Comparison of ENCODE assay signal across 28 cellular contexts in the genomic region with DNA sequence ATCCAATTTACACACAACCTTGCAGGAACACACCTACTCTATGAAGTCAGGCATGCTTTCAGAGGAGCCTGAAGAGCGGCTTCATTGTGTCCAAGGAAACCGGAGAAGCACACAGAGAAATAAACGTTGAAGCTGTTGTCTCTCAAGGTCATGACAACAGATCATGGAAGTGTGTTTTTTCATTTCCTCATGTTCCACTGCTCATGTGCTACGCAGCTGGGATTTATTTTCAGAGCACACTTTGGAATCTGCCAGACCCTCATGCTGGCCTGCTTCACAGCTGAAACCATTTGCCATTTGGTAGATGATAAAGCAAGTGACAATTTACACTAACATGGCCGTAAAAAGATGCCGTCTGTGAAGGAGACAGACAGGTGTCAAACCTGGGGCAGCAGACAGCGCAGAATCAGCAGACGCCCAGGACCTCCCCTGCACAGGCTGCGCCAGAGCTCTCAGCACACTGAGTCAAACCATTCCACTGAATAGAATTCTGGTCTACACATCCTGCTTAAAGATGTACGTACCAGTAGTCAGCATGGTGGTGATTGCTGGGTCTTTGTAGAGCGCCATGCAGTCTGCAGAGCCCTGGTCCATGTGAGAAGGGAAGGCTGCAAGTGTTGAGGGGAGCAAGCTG.
DNase-seq lines count a peak whose midpoint lies in the region; ATAC-seq, FAIRE-seq and TF ChIP-seq lines count a peak whose summit lies in the region.
"Had no signal": no experiment of that assay in that cellular context is flagged by ENCODE, and none has a peak within 500 bp of the region (broad histone marks: within the 10 kb centered on the region; RNA-seq: fewer than 3 reads in every experiment).

No MANE protein-coding gene starts in this region.

- H3K79me1 ChIP-seq in mesenchymal stem cell (replicated peaks; ENCODE audit: low read length, poor library complexity, severe bottlenecking) = peaks cover under 1% of the 10 kb centered on the region

- no peak overlapping the region for H2BK12ac ChIP-seq in mesenchymal stem cell (ENCODE audit: low read length in 2 of 2)

- DNase-seq in NCI-H748 (lab: John Stamatoyannopoulos, UW; ENCODE audit: unreplicated experiment) (peak; percentile 7), NCI-H748 treated with DMSO at 0.1 percent for 48 hours (lab: John Stamatoyannopoulos, UW) (no peak), foreskin fibroblast (peak; percentile 53 to 73), mesenchymal stem cell (no peak), urothelium cell line (ENCODE audit: low spot score) (no peak), uterus (no peak)
- no peak for DNase-seq in effector CD4-positive, alpha-beta T cell
- DNase-seq: activated CD4-positive, alpha-beta T cell treated with anti-CD3 and anti-CD28 coated beads for 1 hour; activated CD8-positive, alpha-beta T cell treated with anti-CD3 and anti-CD28 coated beads, Interleukin-2, amount 10 ng/mL, durations not matched to agents 7 days and 5 days; activated gamma-delta T cell; activated naive CD8-positive, alpha-beta T cell treated with anti-CD3 and anti-CD28 coated beads, Interleukin-2, amount 50 U/mL, for 24 hours; brain microvascular endothelial cell; COR-L47; DND-41; erythroblast; KG1; NCI-H1694; OCI-M1; SHP77; stimulated activated CD4-positive, alpha-beta T cell treated with anti-CD3 and anti-CD28 coated beads, Interleukin-2, amount 100 ng/mL, for 24 hours; T-cell had no signal

- no peak overlapping the region for H3K14ac ChIP-seq in mesenchymal stem cell (ENCODE audit: low read length in 2 of 2)

- H3K4me3 ChIP-seq in foreskin fibroblast (ENCODE audit: low read depth in 1 of 2, low read length in 2 of 2) (no peak overlapping the region), mesenchymal stem cell (ENCODE audit: insufficient read depth in 1 of 2, low read depth in 1 of 2, low read length in 2 of 2) (no peak overlapping the region), uterus (no peak overlapping the region)
- H3K4me3 ChIP-seq: gastroesophageal sphincter, GM12878, prostate gland, skin epidermis had no signal

- no peak overlapping the region for H2AK5ac ChIP-seq in mesenchymal stem cell (ENCODE audit: low read length, severe bottlenecking)

- H3K23ac ChIP-seq in mesenchymal stem cell (ENCODE audit: low read length in 2 of 2) = no peak overlapping the region

- no peak overlapping the region for H3K18ac ChIP-seq in mesenchymal stem cell (ENCODE audit: low read depth in 1 of 2, low read length in 2 of 2)

- H3K27me3 ChIP-seq in mesenchymal stem cell (ENCODE audit: control insufficient read depth in 1 of 2, insufficient read depth in 1 of 2, low read length in 2 of 2) = no peaks in the 10 kb centered on the region
- no peaks in the 10 kb centered on the region for H3K27me3 ChIP-seq in uterus
- H3K27me3 ChIP-seq: brain microvascular endothelial cell, gastroesophageal sphincter had no signal

- 96% methylated on average over 11 of the region's 11 CpGs for WGBS in mesenchymal stem cell

- no peak overlapping the region for H2AFZ ChIP-seq in mesenchymal stem cell (ENCODE audit: low read depth, low read length)

- peak overlapping the region; percentile 8 for H2BK15ac ChIP-seq in mesenchymal stem cell (ENCODE audit: low read depth, poor library complexity, severe bottlenecking)

- no peak overlapping the region for H3K4me2 ChIP-seq in mesenchymal stem cell (ENCODE audit: low read length, poor library complexity, severe bottlenecking)

- no peak overlapping the region for H4K8ac ChIP-seq in mesenchymal stem cell (ENCODE audit: low read length)

- no peak overlapping the region for H3K27ac ChIP-seq in mesenchymal stem cell (ENCODE audit: low read length, poor library complexity, severe bottlenecking)
- no peak overlapping the region for H3K27ac ChIP-seq in uterus
- H3K27ac ChIP-seq: brain microvascular endothelial cell, prostate gland had no signal

- H2BK5ac ChIP-seq in mesenchymal stem cell (ENCODE audit: low read depth, low read length, poor library complexity, severe bottlenecking) = no peak overlapping the region

- ATAC-seq in HG03342 (IDR thresholded peaks at IDR 0.05; ENCODE audit: unreplicated experiment) = no peak
- ATAC-seq: activated CD8-positive, alpha-beta T cell treated with anti-CD3 and anti-CD28 coated beads, Interleukin-2, amount 10 ng/mL, durations not matched to agents 7 days and 5 days; activated naive CD8-positive, alpha-beta T cell treated with anti-CD3 and anti-CD28 coated beads, Interleukin-2, amount 50 U/mL, for 24 hours; GM12878; T-cell had no signal

- no peak overlapping the region for H3K4ac ChIP-seq in mesenchymal stem cell (ENCODE audit: low read depth in 1 of 2, low read length in 2 of 2)

- FAIRE-seq in urothelium cell line (lab: Jason Lieb, UNC) = peak; percentile 74
- FAIRE-seq: A204.1, GM12878, TTC549 had no signal

- H4K91ac ChIP-seq in mesenchymal stem cell (ENCODE audit: low read length) = no peak overlapping the region

- no peak overlapping the region for H2BK120ac ChIP-seq in mesenchymal stem cell (ENCODE audit: low read depth, low read length)

- TF ChIP-seq CTCF in foreskin fibroblast (IDR thresholded peaks at IDR 0.05; ENCODE audit: low read depth, low read length) (no peak), uterus (IDR thresholded peaks at IDR 0.05) (no peak)

- H3K4me1 ChIP-seq in mesenchymal stem cell (ENCODE audit: control insufficient read depth, insufficient read depth, low read depth, low read length) = peaks cover 6% of the 10 kb centered on the region
- H3K4me1 ChIP-seq in uterus = no peaks in the 10 kb centered on the region
- H3K4me1 ChIP-seq: prostate gland had no signal

- H3K36me3 ChIP-seq in mesenchymal stem cell (ENCODE audit: control insufficient read depth in 1 of 2, insufficient read depth in 2 of 2, low read depth in 1 of 2, low read length in 2 of 2) (peaks cover 0 to 15% of the 10 kb centered on the region in 2 experiments), uterus (no peaks in the 10 kb centered on the region)
- H3K36me3 ChIP-seq: brain microvascular endothelial cell, prostate gland had no signal

- intact Hi-C loops in uterus (cut with DNase I; ENCODE audit: low total_unique reads) = no loop called here

- H3K9me3 ChIP-seq in mesenchymal stem cell (ENCODE audit: control insufficient read depth, low read length) (peaks cover 19% of the 10 kb centered on the region), uterus (no peaks in the 10 kb centered on the region)
- H3K9me3 ChIP-seq: prostate gland had no signal

- no peak overlapping the region for H3K9ac ChIP-seq in mesenchymal stem cell (ENCODE audit: low read length)

- TF ChIP-seq POLR2A in uterus (IDR thresholded peaks at IDR 0.05) = no peak

Comparison
In these comparisons a context has a peak if more than half of its experiments do, and no peak if none do; other contexts are left out.
1. DNase-seq: peak in NCI-H748 (single experiment) and foreskin fibroblast (2 of 2); none in NCI-H748 treated with DMSO at 0.1 percent for 48 hours (single experiment), mesenchymal stem cell (single experiment), urothelium cell line (single experiment), uterus (0 of 2) and effector CD4-positive, alpha-beta T cell (single experiment).